Comparison of ENCODE assay signal across 10 cellular contexts in genomic region chr1:225883616-225884265, GRCh38. TPM values are rescaled to one million over a fixed set of nuclear protein-coding genes. Genes with fewer than 3 reads are reported as not detected.
DNase-seq lines count a peak whose midpoint lies in the region; ATAC-seq lines count a peak whose summit lies in the region.
"Had no signal": no experiment of that assay in that cellular context is flagged by ENCODE, and none has a peak within 500 bp of the region (broad histone marks: within the 10 kb centered on the region; RNA-seq: fewer than 3 reads in every experiment).

No MANE protein-coding gene starts in this region.

- no peak overlapping the region for H3K9ac ChIP-seq in iPS-15b (ENCODE audit: low read depth, low read length)

- H3K4me1 ChIP-seq in iPS-15b (ENCODE audit: control insufficient read depth, insufficient read depth, low read length), result peaks cover 14% of the 10 kb centered on the region

- POLR2A ChIA-PET in T-cell (lab: Charles Lee), result interaction anchor here in 1 of 2 donors (1.5 kb wide), 2 partner anchors 14 to 116 kb away, joined by 3 to 12 read pairs; partner anchors contain the start of gene SDE2

- peaks cover 5% of the 10 kb centered on the region for H3K27me3 Mint-ChIP-seq in activated CD8-positive, alpha-beta memory T cell treated with anti-CD3 and anti-CD28 coated beads, Interleukin-2, amount 10 ng/mL, durations not matched to agents 7 days and 5 days
- no peaks in the 10 kb centered on the region for H3K27me3 Mint-ChIP-seq in T-cell
- no peaks in the 10 kb centered on the region for H3K27me3 Mint-ChIP-seq in stimulated activated naive CD8-positive, alpha-beta T cell treated with anti-CD3 and anti-CD28 coated beads, Interleukin-15, amount 100 ng/mL, for 72 hours

- H3K4me3 ChIP-seq in iPS-15b (ENCODE audit: low read depth, low read length), result peak overlapping the region; percentile 78

- no peak overlapping the region for H3K27ac Mint-ChIP-seq in activated CD8-positive, alpha-beta memory T cell treated with anti-CD3 and anti-CD28 coated beads, Interleukin-2, amount 10 ng/mL, durations not matched to agents 7 days and 5 days
- peak overlapping the region; percentile 86 to 94 for H3K27ac Mint-ChIP-seq in T-cell
- peak overlapping the region; percentile 78 to 79 for H3K27ac Mint-ChIP-seq in stimulated activated naive CD8-positive, alpha-beta T cell treated with anti-CD3 and anti-CD28 coated beads, Interleukin-15, amount 100 ng/mL, for 72 hours

- H3K27me3 ChIP-seq in iPS-15b (ENCODE audit: control insufficient read depth, insufficient read depth, low read length), result no peaks in the 10 kb centered on the region
- H3K27me3 ChIP-seq: brain microvascular endothelial cell had no signal

- DNase-seq in activated CD8-positive, alpha-beta memory T cell treated with anti-CD3 and anti-CD28 coated beads, Interleukin-2, amount 10 ng/mL, durations not matched to agents 7 days and 5 days, result no peak
- DNase-seq in activated CD8-positive, alpha-beta memory T cell treated with anti-CD3 and anti-CD28 coated beads, Interleukin-2, amount 50 U/mL, for 4 hours, result no peak
- DNase-seq in T-cell (no peak), RKO (ENCODE audit: low spot score) (no peak), NCI-H774 (lab: John Stamatoyannopoulos, UW) (no peak)
- DNase-seq in stimulated activated naive CD8-positive, alpha-beta T cell treated with anti-CD3 and anti-CD28 coated beads, Interleukin-15, amount 100 ng/mL, for 72 hours, result no peak
- no peak for DNase-seq in stimulated activated CD4-positive, alpha-beta T cell treated with anti-CD3 and anti-CD28 coated beads, Interleukin-2, amount 100 ng/mL, for 48 hours
- DNase-seq: brain microvascular endothelial cell, NCI-H2227 treated with DMSO at 0.1 percent for 48 hours had no signal

- peaks cover 32% of the 10 kb centered on the region for H3K4me1 Mint-ChIP-seq in activated CD8-positive, alpha-beta memory T cell treated with anti-CD3 and anti-CD28 coated beads, Interleukin-2, amount 10 ng/mL, durations not matched to agents 7 days and 5 days
- H3K4me1 Mint-ChIP-seq in T-cell, result peaks cover 34 to 39% (median 39%) of the 10 kb centered on the region in 3 donors
- H3K4me1 Mint-ChIP-seq in stimulated activated naive CD8-positive, alpha-beta T cell treated with anti-CD3 and anti-CD28 coated beads, Interleukin-15, amount 100 ng/mL, for 72 hours, result peaks cover 42% of the 10 kb centered on the region

- H3K9me3 Mint-ChIP-seq in activated CD8-positive, alpha-beta memory T cell treated with anti-CD3 and anti-CD28 coated beads, Interleukin-2, amount 10 ng/mL, durations not matched to agents 7 days and 5 days (ENCODE audit: low read depth), result no peaks in the 10 kb centered on the region
- H3K9me3 Mint-ChIP-seq in T-cell, result no peaks in the 10 kb centered on the region
- H3K9me3 Mint-ChIP-seq in stimulated activated naive CD8-positive, alpha-beta T cell treated with anti-CD3 and anti-CD28 coated beads, Interleukin-15, amount 100 ng/mL, for 72 hours, result no peaks in the 10 kb centered on the region

- CTCF ChIA-PET in activated CD8-positive, alpha-beta memory T cell treated with anti-CD3 and anti-CD28 coated beads, Interleukin-2, amount 10 ng/mL, durations not matched to agents 7 days and 5 days (lab: Charles Lee), result interaction anchor here (0.7 to 4.7 kb wide), 10 partner anchors 8 to 406 kb away, joined by 3 to 34 read pairs (median 8); partner anchors contain the start of genes PYCR2 and SRP9
- CTCF ChIA-PET in T-cell (lab: Charles Lee), result interaction anchor here (0.6 to 4.6 kb wide), 11 partner anchors 8 to 784 kb away, joined by 3 to 18 read pairs (median 4); partner anchors contain the start of gene SRP9 (in 1 of the 2)

- no peaks in the 10 kb centered on the region for H3K36me3 ChIP-seq in iPS-15b (ENCODE audit: control insufficient read depth, insufficient read depth, low read length)
- H3K36me3 ChIP-seq: brain microvascular endothelial cell had no signal

- no peaks in the 10 kb centered on the region for H3K9me3 ChIP-seq in iPS-15b (ENCODE audit: control insufficient read depth, insufficient read depth, low read length)

- H3K4me3 Mint-ChIP-seq in activated CD8-positive, alpha-beta memory T cell treated with anti-CD3 and anti-CD28 coated beads, Interleukin-2, amount 10 ng/mL, durations not matched to agents 7 days and 5 days, result peak overlapping the region; percentile 10
- H3K4me3 Mint-ChIP-seq in T-cell, result peak overlapping the region; percentile 87 to 95 (median 91)
- peak overlapping the region; percentile 82 to 88 for H3K4me3 Mint-ChIP-seq in stimulated activated naive CD8-positive, alpha-beta T cell treated with anti-CD3 and anti-CD28 coated beads, Interleukin-15, amount 100 ng/mL, for 72 hours

- H3K36me3 Mint-ChIP-seq in activated CD8-positive, alpha-beta memory T cell treated with anti-CD3 and anti-CD28 coated beads, Interleukin-2, amount 10 ng/mL, durations not matched to agents 7 days and 5 days, result no peaks in the 10 kb centered on the region
- H3K36me3 Mint-ChIP-seq in T-cell, result peaks cover 2% of the 10 kb centered on the region

- no peak for ATAC-seq in activated CD8-positive, alpha-beta memory T cell treated with anti-CD3 and anti-CD28 coated beads, Interleukin-2, amount 10 ng/mL, durations not matched to agents 7 days and 5 days
- ATAC-seq in T-cell (replicated peaks in 1 of 4), result no peak
- no peak for ATAC-seq in stimulated activated naive CD8-positive, alpha-beta T cell treated with anti-CD3 and anti-CD28 coated beads, Interleukin-15, amount 100 ng/mL, for 72 hours

RNA-seq across cellular contexts. Expression of gene TMEM63A, which starts 1.6 kb away (rescaled TPM):
- total RNA-seq in activated CD8-positive, alpha-beta memory T cell treated with anti-CD3 and anti-CD28 coated beads, Interleukin-2, amount 10 ng/mL, durations not matched to agents 7 days and 5 days, result 10 to 100 TPM; 50.4 to 58.7 TPM
- total RNA-seq in T-cell, result 100 to 1,000 TPM; 332 to 473 (median 390) TPM

RNA-seq across cellular contexts. Expression of gene LEFTY1, which starts 5.2 kb away (rescaled TPM):
- not detected for total RNA-seq in activated CD8-positive, alpha-beta memory T cell treated with anti-CD3 and anti-CD28 coated beads, Interleukin-2, amount 10 ng/mL, durations not matched to agents 7 days and 5 days
- under 1 TPM; 0.23 to 0.63 (median 0.35) TPM for total RNA-seq in T-cell

RNA-seq across cellular contexts. Expression of gene PYCR2, which starts 40.3 kb away (rescaled TPM):
- total RNA-seq in activated CD8-positive, alpha-beta memory T cell treated with anti-CD3 and anti-CD28 coated beads, Interleukin-2, amount 10 ng/mL, durations not matched to agents 7 days and 5 days, result 100 to 1,000 TPM; 103 to 106 TPM
- 100 to 1,000 TPM in 3 of 5 donors, 10 to 100 TPM in 2; 54.4 to 138 (median 126) TPM for total RNA-seq in T-cell

RNA-seq across cellular contexts. Expression of gene LEFTY2, which starts 57.3 kb away (rescaled TPM):
- not detected for total RNA-seq in activated CD8-positive, alpha-beta memory T cell treated with anti-CD3 and anti-CD28 coated beads, Interleukin-2, amount 10 ng/mL, durations not matched to agents 7 days and 5 days
- under 1 TPM in 1 of 5 donors, not detected in 4; 0.16 TPM for total RNA-seq in T-cell

Comparison
In these comparisons a context has a peak if more than half of its experiments do, and no peak if none do; other contexts are left out.
1. H3K4me3 Mint-ChIP-seq: peak in every context shown above with its lines; median percentile 91 in T-cell; 85 in stimulated activated naive CD8-positive, alpha-beta T cell treated with anti-CD3 and anti-CD28 coated beads, Interleukin-15, amount 100 ng/mL, for 72 hours; 10 in activated CD8-positive, alpha-beta memory T cell treated with anti-CD3 and anti-CD28 coated beads, Interleukin-2, amount 10 ng/mL, durations not matched to agents 7 days and 5 days.
2. RNA of gene TMEM63A, which starts 1.6 kb away (total RNA-seq): 332 to 473 TPM in T-cell; 50.4 to 58.7 TPM in activated CD8-positive, alpha-beta memory T cell treated with anti-CD3 and anti-CD28 coated beads, Interleukin-2, amount 10 ng/mL, durations not matched to agents 7 days and 5 days; every median in the first group is over 4 times any median in the second.